26 cellular contexts compared by ENCODE assay signal in genomic region chr22:28094831-28095230, GRCh38.
"Had no signal": no experiment of that assay in that cellular context is flagged by ENCODE, and none has a peak within 500 bp of the region (broad histone marks: within the 10 kb centered on the region; RNA-seq: fewer than 3 reads in every experiment).

No MANE protein-coding gene starts in this region.

- H3K27me3 ChIP-seq: SJSA1 had no signal

- ATAC-seq: activated CD4-positive, CD25-positive, alpha-beta regulatory T cell treated with anti-CD3 and anti-CD28 coated beads, Interleukin-2, amount 50 U/mL, for 24 hours; activated CD8-positive, alpha-beta T cell treated with anti-CD3 and anti-CD28 coated beads for 36 hours; activated naive CD4-positive, alpha-beta T cell treated with anti-CD3 and anti-CD28 coated beads, Interleukin-2, amount 50 U/mL, for 72 hours; activated naive CD8-positive, alpha-beta T cell treated with anti-CD3 and anti-CD28 coated beads, Interleukin-2, amount 50 U/mL, for 24 hours; Panc1; Right ventricle myocardium inferior; SK-N-SH treated with all-trans-retinoic acid at 6 μM for 48 hours had no signal

- H3K4me3 ChIP-seq: SJSA1 had no signal

- H3K9me3 Mint-ChIP-seq: activated CD8-positive, alpha-beta T cell treated with anti-CD3 and anti-CD28 coated beads for 36 hours; activated naive CD4-positive, alpha-beta T cell treated with anti-CD3 and anti-CD28 coated beads, Interleukin-2, amount 50 U/mL, for 72 hours; activated naive CD8-positive, alpha-beta T cell treated with anti-CD3 and anti-CD28 coated beads, Interleukin-2, amount 50 U/mL, for 24 hours; activated T-cell treated with anti-CD3 and anti-CD28 coated beads, Interleukin-2, amount 50 U/mL, for 24 hours; activated T-helper 1 cell treated with anti-CD3 and anti-CD28 coated beads, Interleukin-12 subunit alpha, Interleukin-12 subunit beta, Interleukin-2, Interleukin-4 antibody, amounts not matched to agents 30 ng/mL and 10 ng/mL and 1 ng/mL, durations not matched to agents 14 hours and 24 hours and 36 hours; T-helper 1 cell treated with Interleukin-12 subunit alpha and Interleukin-12 subunit beta and Interleukin-4 antibody, amounts not matched to agents 30 μg/mL and 1 μg/mL, for 36 hours had no signal

- H3K4me2 ChIP-seq: KMS-11 had no signal

- H3K27ac Mint-ChIP-seq: activated CD8-positive, alpha-beta T cell treated with anti-CD3 and anti-CD28 coated beads for 36 hours; activated naive CD4-positive, alpha-beta T cell treated with anti-CD3 and anti-CD28 coated beads, Interleukin-2, amount 50 U/mL, for 72 hours; activated naive CD8-positive, alpha-beta T cell treated with anti-CD3 and anti-CD28 coated beads, Interleukin-2, amount 50 U/mL, for 24 hours; activated T-cell treated with anti-CD3 and anti-CD28 coated beads, Interleukin-2, amount 50 U/mL, for 24 hours; activated T-helper 1 cell treated with anti-CD3 and anti-CD28 coated beads, Interleukin-12 subunit alpha, Interleukin-12 subunit beta, Interleukin-2, Interleukin-4 antibody, amounts not matched to agents 30 ng/mL and 10 ng/mL and 1 ng/mL, durations not matched to agents 14 hours and 24 hours and 36 hours; T-helper 1 cell treated with Interleukin-12 subunit alpha and Interleukin-12 subunit beta and Interleukin-4 antibody, amounts not matched to agents 30 μg/mL and 1 μg/mL, for 36 hours had no signal

- H3K9me3 ChIP-seq: SJSA1 had no signal

- H3K27me3 Mint-ChIP-seq: activated CD8-positive, alpha-beta T cell treated with anti-CD3 and anti-CD28 coated beads for 36 hours; activated naive CD8-positive, alpha-beta T cell treated with anti-CD3 and anti-CD28 coated beads, Interleukin-2, amount 50 U/mL, for 24 hours; activated T-cell treated with anti-CD3 and anti-CD28 coated beads, Interleukin-2, amount 50 U/mL, for 24 hours had no signal

- H3K36me3 ChIP-seq: SJSA1 had no signal

- DNase-seq: activated CD4-positive, alpha-beta T cell treated with anti-CD3 and anti-CD28 coated beads for 4 hours; activated CD8-positive, alpha-beta memory T cell treated with anti-CD3 and anti-CD28 coated beads, Interleukin-2, amount 50 U/mL, for 4 hours; activated CD8-positive, alpha-beta T cell treated with anti-CD3 and anti-CD28 coated beads for 36 hours; activated effector memory CD4-positive, alpha-beta T cell treated with anti-CD3 and anti-CD28 coated beads, Interleukin-2, amount 50 U/mL, for 16 hours; activated naive CD4-positive, alpha-beta T cell treated with Interleukin-2 at 50 U/mL for 16 hours; activated naive CD8-positive, alpha-beta T cell treated with anti-CD3 and anti-CD28 coated beads, Interleukin-2, amount 50 U/mL, for 24 hours; activated T-cell treated with anti-CD3 and anti-CD28 coated beads, Interleukin-2, amount 50 U/mL, for 24 hours; amniotic stem cell; cerebellar nuclear complex; NCI-H1092; NCI-H1417; NCI-H1930; NCI-H510A treated with DMSO at 0.1 percent for 48 hours; NCI-H774; NK-92 treated with Interleukin-12 subunit alpha and Interleukin-12 subunit beta, amount 100 ng/mL, for 24 hours; OCI-M1; RPMI8226 had no signal

- H3K9ac ChIP-seq: KMS-11 had no signal

- H3K36me3 Mint-ChIP-seq: activated naive CD4-positive, alpha-beta T cell treated with anti-CD3 and anti-CD28 coated beads, Interleukin-2, amount 50 U/mL, for 72 hours had no signal

- H3K4me1 ChIP-seq: SJSA1 had no signal

- H3K4me3 Mint-ChIP-seq: activated CD8-positive, alpha-beta T cell treated with anti-CD3 and anti-CD28 coated beads for 36 hours; activated naive CD8-positive, alpha-beta T cell treated with anti-CD3 and anti-CD28 coated beads, Interleukin-2, amount 50 U/mL, for 24 hours; activated T-cell treated with anti-CD3 and anti-CD28 coated beads, Interleukin-2, amount 50 U/mL, for 24 hours; activated T-helper 1 cell treated with anti-CD3 and anti-CD28 coated beads, Interleukin-12 subunit alpha, Interleukin-12 subunit beta, Interleukin-2, Interleukin-4 antibody, amounts not matched to agents 30 ng/mL and 10 ng/mL and 1 ng/mL, durations not matched to agents 14 hours and 24 hours and 36 hours; T-helper 1 cell treated with Interleukin-12 subunit alpha and Interleukin-12 subunit beta and Interleukin-4 antibody, amounts not matched to agents 30 μg/mL and 1 μg/mL, for 36 hours had no signal

- H3K27ac ChIP-seq: KMS-11, SJSA1 had no signal

- H3K4me1 Mint-ChIP-seq: activated naive CD8-positive, alpha-beta T cell treated with anti-CD3 and anti-CD28 coated beads, Interleukin-2, amount 50 U/mL, for 24 hours had no signal
